15 cellular contexts compared by ENCODE assay signal in the genomic region with DNA sequence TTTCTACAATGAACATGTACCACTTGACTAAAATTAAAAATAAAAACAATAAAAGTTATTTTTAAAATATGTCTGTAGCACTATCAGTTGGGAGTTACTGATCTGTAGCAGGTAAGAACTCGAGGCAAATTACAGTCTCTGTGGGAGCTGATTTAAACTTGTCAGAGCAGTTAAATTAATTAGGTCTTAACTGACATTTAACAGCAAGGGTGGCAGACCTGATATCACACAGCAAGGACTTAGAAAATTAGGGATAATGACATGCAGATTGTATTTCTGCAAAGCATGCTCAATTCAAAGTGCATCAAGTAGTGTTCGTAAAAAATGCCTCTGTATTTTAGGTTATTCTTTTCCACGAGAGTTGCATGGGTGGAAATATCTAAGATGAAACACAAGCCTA.
"Had no signal": no experiment of that assay in that cellular context is flagged by ENCODE, and none has a peak within 500 bp of the region (broad histone marks: within the 10 kb centered on the region; RNA-seq: fewer than 3 reads in every experiment).

No MANE protein-coding gene starts in this region.

- H3K9me3 ChIP-seq: right atrium auricular region, sigmoid colon, stomach had no signal

- H3K27ac ChIP-seq: foreskin keratinocyte, right atrium auricular region, skin epidermis, stomach had no signal

- H3K36me3 Mint-ChIP-seq: naive B cell had no signal

- H3K27me3 ChIP-seq: foreskin keratinocyte, right atrium auricular region, sigmoid colon, stomach had no signal

- H3K4me1 Mint-ChIP-seq: neural crest cell had no signal

- H3K4me1 ChIP-seq: foreskin keratinocyte, right atrium auricular region, stomach had no signal

- DNase-seq: dermis blood vessel endothelial cell; erythroblast; foreskin keratinocyte; left colon; mesenchymal stem cell; naive B cell; sigmoid colon; stimulated activated CD4-positive, alpha-beta T cell treated with anti-CD3 and anti-CD28 coated beads, Interleukin-2, amount 100 ng/mL, for 24 hours; stimulated activated naive CD4-positive, alpha-beta T cell; stomach; trophoblast cell had no signal

- H3K36me3 ChIP-seq: right atrium auricular region, sigmoid colon, stomach had no signal

- H3K4me3 Mint-ChIP-seq: neural crest cell had no signal

- H3K4me3 ChIP-seq: lung, right atrium auricular region, sigmoid colon, skin epidermis, stomach had no signal

- H3K9me3 Mint-ChIP-seq: neural crest cell had no signal
